Comparison of ENCODE assay signal across 1 cellular context in genomic region chr16:68296693-68297092, GRCh38.
TF ChIP-seq lines count a peak whose summit lies in the region.

No MANE protein-coding gene starts in this region.

TF ChIP-seq in SK-N-SH treated with all-trans-retinoic acid at 6 μM for 48 hours, 23 proteins besides CTCF, POLR2A, EP300 and RAD21:
- TF ChIP-seq ZFP3 (CRISPR knock-in tag; IDR thresholded peaks at IDR 0.05) (no peak), ZNF8 (CRISPR knock-in tag; IDR thresholded peaks at IDR 0.05) (no peak), CSDC2 (CRISPR knock-in tag; IDR thresholded peaks at IDR 0.05) (no peak), POU6F1 (CRISPR knock-in tag; IDR thresholded peaks at IDR 0.05; ENCODE audit: borderline replicate concordance, low read depth) (no peak), ESRRG (CRISPR knock-in tag; IDR thresholded peaks at IDR 0.05) (no peak), ZFP30 (CRISPR knock-in tag; IDR thresholded peaks at IDR 0.05) (no peak), PATZ1 (CRISPR knock-in tag; IDR thresholded peaks at IDR 0.05; ENCODE audit: borderline replicate concordance) (no peak), SNAI2 (CRISPR knock-in tag; IDR thresholded peaks at IDR 0.05) (no peak), ISL1 (CRISPR knock-in tag; IDR thresholded peaks at IDR 0.05) (no peak), RARB (CRISPR knock-in tag; IDR thresholded peaks at IDR 0.05) (no peak), TOX (CRISPR knock-in tag; IDR thresholded peaks at IDR 0.05; ENCODE audit: borderline replicate concordance) (no peak), PPARA (CRISPR knock-in tag; IDR thresholded peaks at IDR 0.05; ENCODE audit: borderline replicate concordance) (no peak), ZNF565 (CRISPR knock-in tag; conservative IDR thresholded peaks at IDR 0.05; ENCODE audit: low read depth) (no peak), ZNF70 (CRISPR knock-in tag; IDR thresholded peaks at IDR 0.05) (no peak), OSR1 (CRISPR knock-in tag; IDR thresholded peaks at IDR 0.05) (no peak), BACH2 (CRISPR knock-in tag; IDR thresholded peaks at IDR 0.05; ENCODE audit: borderline replicate concordance) (no peak)
